In genomic region chr6:54515013-54515412, GRCh38 we compare ENCODE assay signal across 24 cellular contexts.
DNase-seq lines count a peak whose midpoint lies in the region; ATAC-seq, FAIRE-seq and TF ChIP-seq lines count a peak whose summit lies in the region.
"Had no signal": no experiment of that assay in that cellular context is flagged by ENCODE, and none has a peak within 500 bp of the region (broad histone marks: within the 10 kb centered on the region; RNA-seq: fewer than 3 reads in every experiment).

No MANE protein-coding gene starts in this region.

- H3K4me1 Mint-ChIP-seq in naive thymus-derived CD4-positive, alpha-beta T cell: no peaks in the 10 kb centered on the region
- H3K4me1 Mint-ChIP-seq in effector memory CD8-positive, alpha-beta T cell (ENCODE audit: low read depth in 2 of 2): no peaks in the 10 kb centered on the region
- H3K4me1 Mint-ChIP-seq: H9, immature natural killer cell had no signal

- no peak overlapping the region for H3K27ac Mint-ChIP-seq in naive thymus-derived CD4-positive, alpha-beta T cell
- no peak overlapping the region for H3K27ac Mint-ChIP-seq in effector memory CD8-positive, alpha-beta T cell
- H3K27ac Mint-ChIP-seq: H9, immature natural killer cell had no signal

- no peaks in the 10 kb centered on the region for H3K36me3 Mint-ChIP-seq in naive thymus-derived CD4-positive, alpha-beta T cell
- no peaks in the 10 kb centered on the region for H3K36me3 Mint-ChIP-seq in effector memory CD8-positive, alpha-beta T cell (ENCODE audit: insufficient read depth)

- no peak overlapping the region for H3K4me2 ChIP-seq in mammary epithelial cell (ENCODE audit: insufficient read depth, low read depth, low read length)
- H3K4me2 ChIP-seq: A549, PC-9 had no signal

- DNase-seq in NCI-H82 (lab: John Stamatoyannopoulos, UW): peak; percentile 28
- no peak for DNase-seq in NCI-H82 treated with DMSO at 0.1 percent for 48 hours (lab: John Stamatoyannopoulos, UW; ENCODE audit: unreplicated experiment)
- DNase-seq in NCI-H446 (lab: John Stamatoyannopoulos, UW): peak; percentile 26 to 68
- peak; percentile 54 for DNase-seq in mammary epithelial cell
- DNase-seq in small intestine: peak; percentile 14
- DNase-seq in naive thymus-derived CD4-positive, alpha-beta T cell: no peak
- no peak for DNase-seq in HEK293T (ENCODE audit: extremely low spot score)
- no peak for DNase-seq in effector memory CD8-positive, alpha-beta T cell
- DNase-seq: H9; heart right ventricle; immature natural killer cell; KG1; lower lobe of right lung; NCI-H1436; ovary; PC-9; stimulated activated naive CD4-positive, alpha-beta T cell treated with Interleukin-2 at 50 U/mL for 16 hours; transverse colon had no signal

- WGBS in mammary epithelial cell (ENCODE audit: low coverage, missing lambda C conversion rate): 60% methylated on average over 2 of the region's 2 CpGs
- WGBS in small intestine, 3 donors: 25 to 57% (median 31%) methylated on average over 2 of the region's 2 CpGs

- no peak for ATAC-seq in naive thymus-derived CD4-positive, alpha-beta T cell
- ATAC-seq in effector memory CD8-positive, alpha-beta T cell (replicated peaks): no peak
- ATAC-seq: A549; activated CD4-positive, CD25-positive, alpha-beta regulatory T cell treated with anti-CD3 and anti-CD28 coated beads, Interleukin-2, amount 50 U/mL, for 24 hours; esophagus mucosa; heart right ventricle; lower lobe of right lung; sciatic nerve had no signal

- FAIRE-seq in small intestine (lab: Jason Lieb, UNC): no peak
- FAIRE-seq: A549 had no signal

- H2AFZ ChIP-seq in mammary epithelial cell (ENCODE audit: low read depth, low read length): no peak overlapping the region
- H2AFZ ChIP-seq: PC-9 had no signal

- peak in 1 of 2 donors; percentile 33 for TF ChIP-seq CTCF in mammary epithelial cell (conservative IDR thresholded peaks at IDR 0.05 in 1 of 2, IDR thresholded peaks at IDR 0.05 in 1 of 2; ENCODE audit: extremely low read depth in 1 of 2, insufficient read depth in 1 of 2, low read depth in 1 of 2, low read length in 2 of 2)

- H3K27me3 Mint-ChIP-seq in naive thymus-derived CD4-positive, alpha-beta T cell: no peaks in the 10 kb centered on the region
- H3K27me3 Mint-ChIP-seq in effector memory CD8-positive, alpha-beta T cell: no peaks in the 10 kb centered on the region

- in situ Hi-C loops in mammary epithelial cell (cut with MboI; ENCODE audit: low sequenced_read_pairs in 2 of 2): no loop called here

- peaks cover 4% of the 10 kb centered on the region for H3K4me1 ChIP-seq in mammary epithelial cell (ENCODE audit: insufficient read depth, low read length)
- H3K4me1 ChIP-seq in small intestine (ENCODE audit: control insufficient read depth in 2 of 2, insufficient read depth in 1 of 2, low read depth in 1 of 2, low read length in 1 of 2): no peaks in the 10 kb centered on the region
- H3K4me1 ChIP-seq in naive thymus-derived CD4-positive, alpha-beta T cell (ENCODE audit: control insufficient read depth in 2 of 2, insufficient read depth in 2 of 2, low read length in 2 of 2): no peaks in the 10 kb centered on the region
- H3K4me1 ChIP-seq: A549, heart right ventricle, lower lobe of right lung, transverse colon had no signal

- CTCF ChIA-PET in mammary epithelial cell (lab: Charles Lee; ENCODE audit: low non-redundant PET): no interaction called here
- CTCF ChIA-PET in naive thymus-derived CD4-positive, alpha-beta T cell (lab: Charles Lee): no interaction called here
- CTCF ChIA-PET in HEK293T (lab: Yijun Ruan, JAX): no interaction called here

- intact Hi-C loops in mammary epithelial cell (cut with micrococcal nuclease): loop anchor here (1.0 to 10.0 kb wide), 4 partner anchors 180 to 730 kb away; no protein-coding TSS in a partner anchor
- intact Hi-C loops in naive thymus-derived CD4-positive, alpha-beta T cell (cut with micrococcal nuclease): no loop called here

- POLR2A ChIA-PET in naive thymus-derived CD4-positive, alpha-beta T cell (lab: Charles Lee): no interaction called here
- POLR2A ChIA-PET in HEK293T (lab: Yijun Ruan, JAX): no interaction called here

- no peaks in the 10 kb centered on the region for H3K79me2 ChIP-seq in mammary epithelial cell (ENCODE audit: insufficient read depth, low read length)

- H3K4me3 Mint-ChIP-seq in naive thymus-derived CD4-positive, alpha-beta T cell: no peak overlapping the region
- H3K4me3 Mint-ChIP-seq in effector memory CD8-positive, alpha-beta T cell: no peak overlapping the region
- H3K4me3 Mint-ChIP-seq: H9, immature natural killer cell had no signal

- no peak overlapping the region for H3K9ac ChIP-seq in mammary epithelial cell (ENCODE audit: insufficient read depth, low read length)

- H3K36me3 ChIP-seq in mammary epithelial cell (ENCODE audit: insufficient read depth, low read length) (no peaks in the 10 kb centered on the region), small intestine (ENCODE audit: control insufficient read depth in 2 of 2, insufficient read depth in 2 of 2, low read length in 2 of 2) (no peaks in the 10 kb centered on the region)
- no peaks in the 10 kb centered on the region for H3K36me3 ChIP-seq in naive thymus-derived CD4-positive, alpha-beta T cell (ENCODE audit: control insufficient read depth in 2 of 3, insufficient read depth in 3 of 3, low read length in 3 of 3)
- H3K36me3 ChIP-seq: cardiac muscle cell, heart right ventricle, lower lobe of right lung, ovary, transverse colon had no signal

- H3K27ac ChIP-seq in mammary epithelial cell (ENCODE audit: insufficient read depth, low read depth, low read length) (no peak overlapping the region), small intestine (ENCODE audit: low read depth in 1 of 2, low read length in 1 of 2) (no peak overlapping the region)
- no peak overlapping the region for H3K27ac ChIP-seq in naive thymus-derived CD4-positive, alpha-beta T cell (ENCODE audit: low read depth, low read length)
- H3K27ac ChIP-seq: A549, C4-2B, cardiac muscle cell, heart right ventricle, lower lobe of right lung, ovary, PC-9, transverse colon had no signal

- dilution Hi-C loops in mammary epithelial cell (cut with HindIII; ENCODE audit: low sequenced_read_pairs): no loop called here

- no TSS peak for BruUV-seq in mammary epithelial cell (replicated peaks; lab: Mats Ljungman, UMichigan)

- H4K20me1 ChIP-seq in mammary epithelial cell (ENCODE audit: insufficient read depth, low read length): no peaks in the 10 kb centered on the region

- H3K4me3 ChIP-seq in mammary epithelial cell (replicated peaks in 1 of 3; ENCODE audit: insufficient read depth in 1 of 3, low read depth in 2 of 3, low read length in 3 of 3) (no peak overlapping the region), small intestine (ENCODE audit: low read depth in 1 of 2, low read length in 2 of 2) (no peak overlapping the region)
- no peak overlapping the region for H3K4me3 ChIP-seq in naive thymus-derived CD4-positive, alpha-beta T cell (ENCODE audit: low read length)
- H3K4me3 ChIP-seq: A549, cardiac muscle cell, heart right ventricle, lower lobe of right lung, ovary, PC-9, transverse colon had no signal

- H3K9me3 ChIP-seq in mammary epithelial cell (replicated peaks; ENCODE audit: insufficient read depth, low read length) (no peaks in the 10 kb centered on the region), small intestine (ENCODE audit: control insufficient read depth, low read depth) (no peaks in the 10 kb centered on the region)
- no peaks in the 10 kb centered on the region for H3K9me3 ChIP-seq in naive thymus-derived CD4-positive, alpha-beta T cell (ENCODE audit: control insufficient read depth in 2 of 3, low read length in 3 of 3)
- H3K9me3 ChIP-seq: A549, heart right ventricle, lower lobe of right lung, ovary, transverse colon had no signal

- H3K27me3 ChIP-seq in mammary epithelial cell (ENCODE audit: insufficient read depth, low read length) (no peaks in the 10 kb centered on the region), small intestine (ENCODE audit: control insufficient read depth in 2 of 2, insufficient read depth in 2 of 2, low read length in 2 of 2) (no peaks in the 10 kb centered on the region)
- no peaks in the 10 kb centered on the region for H3K27me3 ChIP-seq in naive thymus-derived CD4-positive, alpha-beta T cell (ENCODE audit: control insufficient read depth in 2 of 2, insufficient read depth in 2 of 2, low read length in 2 of 2)
- H3K27me3 ChIP-seq: cardiac muscle cell, heart right ventricle, ovary, transverse colon had no signal

- peaks cover 0 to 14% (median 0%) of the 10 kb centered on the region in 11 donors for H3K9me3 Mint-ChIP-seq in naive thymus-derived CD4-positive, alpha-beta T cell
- peaks cover 4 to 6% of the 10 kb centered on the region in 2 donors for H3K9me3 Mint-ChIP-seq in effector memory CD8-positive, alpha-beta T cell
- H3K9me3 Mint-ChIP-seq: H9 had no signal

TF ChIP-seq in HEK293T, 16 proteins besides CTCF, POLR2A, EP300 and RAD21:
- no peak for TF ChIP-seq ELF4 (IDR thresholded peaks at IDR 0.05)
- no peak for TF ChIP-seq NFRKB (IDR thresholded peaks at IDR 0.05)
- TF ChIP-seq CTBP1 (IDR thresholded peaks at IDR 0.05; ENCODE audit: borderline replicate concordance): no peak
- no peak for TF ChIP-seq FOXA1 (IDR thresholded peaks at IDR 0.05)
- TF ChIP-seq TARDBP (IDR thresholded peaks at IDR 0.05): no peak
- TF ChIP-seq LEF1 (IDR thresholded peaks at IDR 0.05; ENCODE audit: borderline replicate concordance): no peak
- no peak for TF ChIP-seq PKNOX1 (IDR thresholded peaks at IDR 0.05)
- no peak for TF ChIP-seq FOXM1 (IDR thresholded peaks at IDR 0.05; ENCODE audit: borderline replicate concordance)
- TF ChIP-seq ARNT (IDR thresholded peaks at IDR 0.05): no peak
- TF ChIP-seq SUZ12 (IDR thresholded peaks at IDR 0.05): no peak
- TF ChIP-seq ZNF384 (IDR thresholded peaks at IDR 0.05): no peak
- no peak for TF ChIP-seq BHLHE40 (IDR thresholded peaks at IDR 0.05; ENCODE audit: borderline replicate concordance)
- TF ChIP-seq SP1 (IDR thresholded peaks at IDR 0.05): no peak
- TF ChIP-seq FOXK2 (IDR thresholded peaks at IDR 0.05): no peak
- TF ChIP-seq L3MBTL2 (conservative IDR thresholded peaks at IDR 0.05): no peak
- no peak for TF ChIP-seq HDGF (IDR thresholded peaks at IDR 0.05; ENCODE audit: borderline replicate concordance)
TF ChIP-seq in HEK293T: peak in this region for 0.

Comparison
In these comparisons a context has a peak if more than half of its experiments do, and no peak if none do; other contexts are left out.
1. DNase-seq: peak in NCI-H82 (single experiment), NCI-H446 (2 of 2), mammary epithelial cell (single experiment) and small intestine (single experiment); none in NCI-H82 treated with DMSO at 0.1 percent for 48 hours (single experiment), naive thymus-derived CD4-positive, alpha-beta T cell (0 of 9), HEK293T (single experiment) and effector memory CD8-positive, alpha-beta T cell (0 of 3).